Comparison of ENCODE assay signal across 14 cellular contexts in the genomic region with DNA sequence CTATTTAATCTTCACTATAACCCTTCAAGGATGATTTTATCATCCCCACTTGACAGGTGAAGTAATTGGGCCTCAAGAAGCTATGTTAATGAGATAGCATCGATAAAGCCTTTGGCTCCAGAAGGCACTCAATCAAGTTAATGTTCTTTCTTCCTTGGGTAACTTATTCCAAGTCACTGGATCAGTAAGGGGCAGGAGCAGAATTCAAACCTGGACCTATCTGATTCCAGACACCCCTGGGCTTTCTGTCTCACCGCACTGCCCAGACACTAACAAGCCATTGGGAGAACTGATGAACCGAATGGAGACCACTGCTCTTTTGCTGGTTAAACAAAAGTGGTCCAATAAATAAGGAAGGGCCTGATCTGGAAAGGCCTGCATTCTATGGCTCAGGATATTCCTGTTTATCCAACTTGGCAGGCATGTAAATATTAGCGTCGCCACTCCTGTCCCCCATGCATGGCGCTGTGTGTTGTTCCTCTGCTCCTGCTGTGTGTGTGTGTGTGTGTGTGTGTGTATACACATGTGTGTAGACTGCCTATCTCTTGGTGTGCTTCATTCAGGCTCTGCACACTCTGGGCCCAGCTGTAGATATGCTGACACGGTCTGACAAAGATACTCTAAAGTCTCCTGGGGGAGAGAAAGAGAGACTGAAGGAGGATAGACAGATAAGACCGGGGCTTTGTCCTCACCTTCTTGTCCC. TPM values are rescaled to one million over a fixed set of nuclear protein-coding genes. Genes with fewer than 3 reads are reported as not detected.
DNase-seq lines count a peak whose midpoint lies in the region; ATAC-seq and TF ChIP-seq lines count a peak whose summit lies in the region.
"Had no signal": no experiment of that assay in that cellular context is flagged by ENCODE, and none has a peak within 500 bp of the region (broad histone marks: within the 10 kb centered on the region; RNA-seq: fewer than 3 reads in every experiment).

No MANE protein-coding gene starts in this region.

- no peaks in the 10 kb centered on the region for H3K36me3 ChIP-seq in WERI-Rb-1
- H3K36me3 ChIP-seq in esophagus squamous epithelium = no peaks in the 10 kb centered on the region
- no peaks in the 10 kb centered on the region for H3K36me3 ChIP-seq in parathyroid adenoma (ENCODE audit: control insufficient read depth, insufficient read depth, low read length)
- H3K36me3 ChIP-seq in upper lobe of left lung = no peaks in the 10 kb centered on the region
- H3K36me3 ChIP-seq: BLaER1 had no signal

- H2AFZ ChIP-seq in parathyroid adenoma = peak overlapping the region; percentile 54

- peak overlapping the region; percentile 22 for H3K4me2 ChIP-seq in parathyroid adenoma (ENCODE audit: low read length)
- H3K4me2 ChIP-seq: BLaER1 had no signal

- H3K27ac ChIP-seq in WERI-Rb-1 (peak overlapping the region; percentile 82), esophagus squamous epithelium (peak overlapping the region; percentile 9 to 92 (median 78)), parathyroid adenoma (no peak overlapping the region), upper lobe of left lung (peak overlapping the region; percentile 31 to 75 (median 58))
- H3K27ac ChIP-seq: BLaER1 had no signal

- H3K27me3 ChIP-seq in WERI-Rb-1 (ENCODE audit: insufficient read depth, low read depth, severe bottlenecking) (no peaks in the 10 kb centered on the region), esophagus squamous epithelium (peaks cover 0 to 12% (median 0%) of the 10 kb centered on the region in 4 donors), parathyroid adenoma (ENCODE audit: control insufficient read depth, insufficient read depth, low read length) (no peaks in the 10 kb centered on the region), upper lobe of left lung (no peaks in the 10 kb centered on the region)

- no peak for ATAC-seq in upper lobe of left lung (ENCODE audit: low FRiP score in 2 of 2)
- ATAC-seq: stimulated activated naive CD8-positive, alpha-beta T cell treated with anti-CD3 and anti-CD28 coated beads, Interleukin-15, amount 100 ng/mL, for 72 hours had no signal

- WGBS in esophagus squamous epithelium, 2 donors = 60 to 70% methylated on average over 5 to 8 of the region's 8 CpGs
- 44 to 53% methylated on average over 7 to 8 of the region's 8 CpGs for WGBS in upper lobe of left lung, 2 donors

- H3K4me1 ChIP-seq in esophagus squamous epithelium = peaks cover 0 to 55% (median 0%) of the 10 kb centered on the region in 3 donors
- H3K4me1 ChIP-seq in parathyroid adenoma = peaks cover 9% of the 10 kb centered on the region
- peaks cover 9 to 23% (median 13%) of the 10 kb centered on the region in 4 donors for H3K4me1 ChIP-seq in upper lobe of left lung
- H3K4me1 ChIP-seq: BLaER1 had no signal

- no peaks in the 10 kb centered on the region for H3K79me2 ChIP-seq in parathyroid adenoma

- H3K9ac ChIP-seq in parathyroid adenoma = no peak overlapping the region
- H3K9ac ChIP-seq: BLaER1 had no signal

- TF ChIP-seq EP300 in upper lobe of left lung (IDR thresholded peaks at IDR 0.05) = no peak

- peak; percentile 90 for DNase-seq in WERI-Rb-1
- no peak for DNase-seq in esophagus squamous epithelium (lab: John Stamatoyannopoulos, UW)
- DNase-seq in upper lobe of left lung = no peak
- DNase-seq in activated CD8-positive, alpha-beta memory T cell treated with anti-CD3 and anti-CD28 coated beads, Interleukin-2, amount 50 U/mL, for 48 hours = no peak
- no peak for DNase-seq in CD1c-positive myeloid dendritic cell (ENCODE audit: extremely low spot score)
- DNase-seq in Kasumi-1 (lab: John Stamatoyannopoulos, UW) = no peak
- DNase-seq: activated CD8-positive, alpha-beta memory T cell treated with anti-CD3 and anti-CD28 coated beads, Interleukin-2, amount 50 U/mL, for 4 hours; activated naive CD4-positive, alpha-beta T cell treated with Interleukin-2 at 50 U/mL for 16 hours; NCI-H1436 treated with DMSO at 0.1 percent for 48 hours; NCI-H345; stimulated activated naive CD8-positive, alpha-beta T cell treated with anti-CD3 and anti-CD28 coated beads, Interleukin-15, amount 100 ng/mL, for 72 hours had no signal

- peak overlapping the region; percentile 11 for H3K4me3 ChIP-seq in WERI-Rb-1 (ENCODE audit: low read depth, low read length)
- H3K4me3 ChIP-seq in esophagus squamous epithelium = peak overlapping the region in 3 of 4 donors; percentile 12 to 55 (median 24)
- no peak overlapping the region for H3K4me3 ChIP-seq in parathyroid adenoma (ENCODE audit: low read depth, low read length)
- no peak overlapping the region for H3K4me3 ChIP-seq in upper lobe of left lung
- H3K4me3 ChIP-seq: BLaER1, lung had no signal

- TF ChIP-seq POLR2A in esophagus squamous epithelium (IDR thresholded peaks at IDR 0.05) = no peak
- no peak for TF ChIP-seq POLR2A in upper lobe of left lung (IDR thresholded peaks at IDR 0.05)

- intact Hi-C loops in esophagus squamous epithelium (cut with DNase I) = no loop called here

- TF ChIP-seq CTCF in WERI-Rb-1 (IDR thresholded peaks at IDR 0.05; ENCODE audit: low read depth, low read length) (no peak), esophagus squamous epithelium (IDR thresholded peaks at IDR 0.05) (no peak), parathyroid adenoma (IDR thresholded peaks at IDR 0.05) (no peak), upper lobe of left lung (IDR thresholded peaks at IDR 0.05) (no peak)

- H3K9me3 ChIP-seq in WERI-Rb-1 (ENCODE audit: severe bottlenecking) (no peaks in the 10 kb centered on the region), esophagus squamous epithelium (no peaks in the 10 kb centered on the region), parathyroid adenoma (ENCODE audit: control insufficient read depth, low read length) (no peaks in the 10 kb centered on the region), upper lobe of left lung (no peaks in the 10 kb centered on the region)
- H3K9me3 ChIP-seq: BLaER1 had no signal

RNA-seq across cellular contexts. Expression of a gene that starts 6.9 kb away (rescaled TPM):
- total RNA-seq in esophagus squamous epithelium (100 to 1,000 TPM in 1 of 4 donors, 10 to 100 TPM in 2, 1 to 10 TPM in 1; 8.3 to 157 (median 38.6) TPM), upper lobe of left lung (10 to 100 TPM; 16.6 to 28.1 (median 22.9) TPM)

RNA-seq across cellular contexts. Expression of a gene that starts 15.9 kb away (rescaled TPM):
- total RNA-seq in esophagus squamous epithelium (10 to 100 TPM; 18.7 to 44.6 (median 34.6) TPM), upper lobe of left lung (10 to 100 TPM; 11.7 to 38.9 (median 23.2) TPM)

RNA-seq across cellular contexts. Expression of a gene that starts 43.0 kb away (rescaled TPM):
- total RNA-seq in esophagus squamous epithelium = 100 to 1,000 TPM in 1 of 4 donors, 10 to 100 TPM in 3; 44.6 to 129 (median 72.2) TPM
- total RNA-seq in upper lobe of left lung = 100 to 1,000 TPM in 2 of 6 donors, 10 to 100 TPM in 4; 67.7 to 116 (median 76.5) TPM

RNA-seq across cellular contexts. Expression of a gene that starts 50.7 kb away (rescaled TPM):
- 10 to 100 TPM in 1 of 4 donors, 1 to 10 TPM in 3; 3.3 to 12.3 (median 5.6) TPM for total RNA-seq in esophagus squamous epithelium
- total RNA-seq in upper lobe of left lung = 10 to 100 TPM in 5 of 6 donors, 1 to 10 TPM in 1; 4.6 to 20.9 (median 11.8) TPM

Comparison
In these comparisons a context has a peak if more than half of its experiments do, and no peak if none do; other contexts are left out.
1. H3K4me3 ChIP-seq: peak in WERI-Rb-1 (single experiment) and esophagus squamous epithelium (3 of 4); none in parathyroid adenoma (single experiment) and upper lobe of left lung (0 of 4).